ENCODE assay signal across 8 cellular contexts in genomic region chr11:68003846-68004550, GRCh38. TPM values are rescaled to one million over a fixed set of nuclear protein-coding genes. Genes with fewer than 3 reads are reported as not detected.
DNase-seq lines count a peak whose midpoint lies in the region; ATAC-seq, FAIRE-seq and TF ChIP-seq lines count a peak whose summit lies in the region.

UNC93B1 (minus strand) TSS chr11:68004097; CDS start chr11:68004043, 54 bp downstream.

- no peaks in the 10 kb centered on the region for H3F3A ChIP-seq in neural cell (ENCODE audit: insufficient read depth, low read length, poor library complexity, severe bottlenecking)

- no peak for TF ChIP-seq POLR2A in stomach (IDR thresholded peaks at IDR 0.05)

- H3K27ac ChIP-seq in ACC112 (ENCODE audit: low read depth, low read length), result no peak within 1 kb of the TSS
- no peak within 1 kb of the TSS for H3K27ac ChIP-seq in neural cell (ENCODE audit: low read length)
- H3K27ac ChIP-seq in stomach, result peak within 1 kb of the TSS; percentile 60 to 91 (median 87)

- H3K27ac Mint-ChIP-seq in activated T-cell treated with anti-CD3 and anti-CD28 coated beads, Interleukin-2, amount 50 U/mL, for 72 hours, result no peak within 1 kb of the TSS

- H3K9me2 ChIP-seq in neural cell (ENCODE audit: insufficient read depth, low read length), result no peaks in the 10 kb centered on the region

- no peak for TF ChIP-seq RAD21 in neural cell (conservative IDR thresholded peaks at IDR 0.05)

- TF ChIP-seq CTCF in fibroblast of mammary gland (conservative IDR thresholded peaks at IDR 0.05; ENCODE audit: control insufficient read depth, insufficient read depth, low read depth, low read length) (no peak), neural cell (IDR thresholded peaks at IDR 0.05; ENCODE audit: poor library complexity, severe bottlenecking) (no peak), stomach (IDR thresholded peaks at IDR 0.05) (no peak)

- DNase-seq in RCC 7860 (ENCODE audit: low spot score) (peak; percentile 73), fibroblast of mammary gland (ENCODE audit: low read depth) (peak; percentile 71), stomach (peak; percentile 93)
- DNase-seq in activated T-cell treated with anti-CD3 and anti-CD28 coated beads, Interleukin-2, amount 50 U/mL, for 72 hours, result peak; percentile 89

- intact Hi-C loops in stomach (cut with DNase I; ENCODE audit: low total_unique reads), result no loop called here

- peaks cover 23% of the 10 kb centered on the region for H3K4me1 Mint-ChIP-seq in activated T-cell treated with anti-CD3 and anti-CD28 coated beads, Interleukin-2, amount 50 U/mL, for 72 hours (ENCODE audit: low read depth)

- H3K9ac ChIP-seq in neural cell (ENCODE audit: low read length), result no peak within 1 kb of the TSS

- H3K27me3 ChIP-seq in ACC112 (ENCODE audit: insufficient read depth, low read length), result no peaks in the 10 kb centered on the region
- H3K27me3 ChIP-seq in neural cell (ENCODE audit: insufficient read depth, low read depth, low read length), result peaks cover 32% of the 10 kb centered on the region
- no peaks in the 10 kb centered on the region for H3K27me3 ChIP-seq in stomach

- no peaks in the 10 kb centered on the region for H3K27me3 Mint-ChIP-seq in activated T-cell treated with anti-CD3 and anti-CD28 coated beads, Interleukin-2, amount 50 U/mL, for 72 hours (ENCODE audit: low read depth)

- TF ChIP-seq EP300 in neural cell (conservative IDR thresholded peaks at IDR 0.05; ENCODE audit: poor library complexity, severe bottlenecking) (no peak), stomach (IDR thresholded peaks at IDR 0.05) (no peak)

- H3K4me3 ChIP-seq in ACC112 (ENCODE audit: low read depth, low read length) (peak within 1 kb of the TSS; percentile 88), fibroblast of mammary gland (ENCODE audit: control insufficient read depth, low read depth, low read length) (peak within 1 kb of the TSS; percentile 48), neural cell (ENCODE audit: low read length) (peak within 1 kb of the TSS; percentile 62), stomach (peak within 1 kb of the TSS; percentile 68 to 82 (median 77))

- ATAC-seq in GM18861 (IDR thresholded peaks at IDR 0.05; ENCODE audit: unreplicated experiment) (peak; percentile 43), HG03354 (IDR thresholded peaks at IDR 0.05; ENCODE audit: poor library complexity, severe bottlenecking, unreplicated experiment) (peak; percentile 67)
- peak; percentile 98 for ATAC-seq in activated T-cell treated with anti-CD3 and anti-CD28 coated beads, Interleukin-2, amount 50 U/mL, for 72 hours (replicated peaks in 1 of 2)

- no peaks in the 10 kb centered on the region for H3K36me3 Mint-ChIP-seq in activated T-cell treated with anti-CD3 and anti-CD28 coated beads, Interleukin-2, amount 50 U/mL, for 72 hours (ENCODE audit: insufficient read depth in 2 of 2)

- 3 to 22% (median 4%) methylated on average over 7 to 64 of the region's 64 CpGs for WGBS in stomach, 5 donors

- peak within 1 kb of the TSS; percentile 87 to 90 for H3K4me3 Mint-ChIP-seq in activated T-cell treated with anti-CD3 and anti-CD28 coated beads, Interleukin-2, amount 50 U/mL, for 72 hours

- H2AFZ ChIP-seq in ACC112 (ENCODE audit: low read length, unreplicated experiment) (peak within 1 kb of the TSS; percentile 34), neural cell (ENCODE audit: low read depth, low read length) (no peak within 1 kb of the TSS)

- H4K20me1 ChIP-seq in neural cell (ENCODE audit: insufficient read depth), result no peaks in the 10 kb centered on the region

- H3K79me2 ChIP-seq in ACC112 (ENCODE audit: control insufficient read depth, insufficient read depth, low read length, unreplicated experiment) (no peaks in the 10 kb centered on the region), neural cell (replicated peaks; ENCODE audit: insufficient read depth, low read length) (no peaks in the 10 kb centered on the region)

- H3K36me3 ChIP-seq in ACC112 (ENCODE audit: insufficient read depth, low read length), result no peaks in the 10 kb centered on the region
- no peaks in the 10 kb centered on the region for H3K36me3 ChIP-seq in neural cell (ENCODE audit: insufficient read depth, low read length)
- H3K36me3 ChIP-seq in stomach, result peaks cover 0 to 3% (median 0%) of the 10 kb centered on the region in 4 donors

- H3K9me3 ChIP-seq in neural cell (ENCODE audit: low read length) (no peaks in the 10 kb centered on the region), stomach (no peaks in the 10 kb centered on the region)

- H3K4me1 ChIP-seq in ACC112 (ENCODE audit: control insufficient read depth, insufficient read depth, low read length, unreplicated experiment), result peaks cover 5% of the 10 kb centered on the region
- H3K4me1 ChIP-seq in stomach, result peaks cover 15 to 51% (median 43%) of the 10 kb centered on the region in 4 donors

- FAIRE-seq in RCC 7860 (lab: Jason Lieb, UNC), result no peak

- no peak within 1 kb of the TSS for H3K4me2 ChIP-seq in neural cell (ENCODE audit: low read length)

- H3K9me3 Mint-ChIP-seq in activated T-cell treated with anti-CD3 and anti-CD28 coated beads, Interleukin-2, amount 50 U/mL, for 72 hours, result no peaks in the 10 kb centered on the region

TF ChIP-seq in neural cell, 6 proteins besides CTCF, POLR2A, EP300 and RAD21:
- no peak for TF ChIP-seq REST (IDR thresholded peaks at IDR 0.05; ENCODE audit: borderline replicate concordance)
- TF ChIP-seq EZH2 (IDR thresholded peaks at IDR 0.05; ENCODE audit: borderline replicate concordance, insufficient read depth, low read length, poor library complexity, severe bottlenecking), result peak; percentile 27

RNA-seq across cellular contexts. Expression of gene UNC93B1, which starts in this region (rescaled TPM):
- 10 to 100 TPM in 1 of 2 donors, 1 to 10 TPM in 1; 8.0 to 16.7 TPM for total RNA-seq in activated T-cell treated with anti-CD3 and anti-CD28 coated beads, Interleukin-2, amount 50 U/mL, for 72 hours
- polyA plus RNA-seq in neural cell (0.19 and 0.30 TPM in 2 replicates), stomach (10 to 100 TPM; 11.6 to 33.7 (median 15.6) TPM)
- polyA minus RNA-seq in neural cell, result not detected in 2 replicates
- 100 to 1,000 TPM in 1 of 5 donors, 10 to 100 TPM in 4; 33.8 to 215 (median 43.6) TPM for total RNA-seq in stomach

Comparison
In these comparisons a context has a peak if more than half of its experiments do, and no peak if none do; other contexts are left out.
1. H3K27ac ChIP-seq: peak in stomach (5 of 5); none in ACC112 (single experiment) and neural cell (single experiment).
2. ATAC-seq: peak in every context shown above with its lines; median percentile 98 in activated T-cell treated with anti-CD3 and anti-CD28 coated beads, Interleukin-2, amount 50 U/mL, for 72 hours; 67 in HG03354; 43 in GM18861.
3. Peak in every context shown above with its lines, with median percentiles within 50 percentile points of each other: H3K4me3 ChIP-seq and DNase-seq.